11 cellular contexts compared by ENCODE assay signal in genomic region chr14:75070383-75070782, GRCh38. TPM values are rescaled to one million over a fixed set of nuclear protein-coding genes. Genes with fewer than 3 reads are reported as not detected.
DNase-seq lines count a peak whose midpoint lies in the region; ATAC-seq and TF ChIP-seq lines count a peak whose summit lies in the region.
"Had no signal": no experiment of that assay in that cellular context is flagged by ENCODE, and none has a peak within 500 bp of the region (broad histone marks: within the 10 kb centered on the region; RNA-seq: fewer than 3 reads in every experiment).

No MANE protein-coding gene starts in this region.

- no peaks in the 10 kb centered on the region for H3K27me3 Mint-ChIP-seq in naive thymus-derived CD8-positive, alpha-beta T cell
- H3K27me3 Mint-ChIP-seq: activated naive CD8-positive, alpha-beta T cell treated with anti-CD3 and anti-CD28 coated beads, Interleukin-2, amount 50 U/mL, for 24 hours had no signal

- 70 to 79% (median 74%) methylated on average over 9 of the region's 9 CpGs for WGBS in heart left ventricle, 4 donors
- WGBS in aorta, 2 donors: 62 to 67% methylated on average over 9 of the region's 9 CpGs

- DNase-seq in heart left ventricle (no peak), left ventricle myocardium superior (no peak), aorta (peak; percentile 54 to 80), GM19238 (ENCODE audit: insufficient read length, low spot score) (no peak), Ammon's horn (ENCODE audit: low spot score) (no peak)
- no peak for DNase-seq in naive thymus-derived CD8-positive, alpha-beta T cell
- DNase-seq: activated CD4-positive, alpha-beta T cell treated with anti-CD3 and anti-CD28 coated beads for 1 hour; activated naive CD8-positive, alpha-beta T cell treated with anti-CD3 and anti-CD28 coated beads, Interleukin-2, amount 50 U/mL, for 24 hours; AML-193 had no signal

- intact Hi-C loops in heart left ventricle (cut with DNase I): loop anchor here in 1 of 10 donors (5.0 kb wide), 1 partner anchor 63 kb away; no protein-coding TSS in a partner anchor
- intact Hi-C loops in left ventricle myocardium superior (cut with micrococcal nuclease): loop anchor here (10.0 kb wide), 1 partner anchor 126 kb away; no protein-coding TSS in a partner anchor
- intact Hi-C loops in aorta (cut with DNase I): no loop called here

- no peak for TF ChIP-seq CTCF in heart left ventricle (IDR thresholded peaks at IDR 0.05)

- POLR2A ChIA-PET in naive thymus-derived CD8-positive, alpha-beta T cell (lab: Charles Lee): no interaction called here

- no peaks in the 10 kb centered on the region for H3K27me3 ChIP-seq in heart left ventricle
- no peaks in the 10 kb centered on the region for H3K27me3 ChIP-seq in aorta (ENCODE audit: control insufficient read depth in 1 of 2, insufficient read depth in 2 of 2, low read length in 1 of 2)

- no peaks in the 10 kb centered on the region for H3K36me3 Mint-ChIP-seq in naive thymus-derived CD8-positive, alpha-beta T cell

- ATAC-seq in heart left ventricle: no peak
- no peak for ATAC-seq in left ventricle myocardium superior
- peak; percentile 48 for ATAC-seq in esophagus mucosa
- no peak for ATAC-seq in naive thymus-derived CD8-positive, alpha-beta T cell
- no peak for ATAC-seq in aorta (ENCODE audit: low FRiP score)
- no peak for ATAC-seq in HG02970 (IDR thresholded peaks at IDR 0.05; ENCODE audit: low FRiP score, unreplicated experiment)

- H3K36me3 ChIP-seq in heart left ventricle (no peaks in the 10 kb centered on the region), aorta (ENCODE audit: control insufficient read depth in 1 of 2, insufficient read depth in 2 of 2, low read length in 1 of 2) (no peaks in the 10 kb centered on the region)

- peaks cover 0 to 6% (median 3%) of the 10 kb centered on the region in 4 donors for H3K4me1 Mint-ChIP-seq in naive thymus-derived CD8-positive, alpha-beta T cell

- H3K27ac ChIP-seq in heart left ventricle (peak overlapping the region in 9 of 12 donors; percentile 83 to 97 (median 94)), aorta (ENCODE audit: low read depth in 1 of 2, low read length in 2 of 2) (peak overlapping the region in 1 of 2 donors; percentile 62)

- TF ChIP-seq POLR2A in heart left ventricle (IDR thresholded peaks at IDR 0.05): no peak

- peak overlapping the region in 7 of 12 donors; percentile 50 to 68 (median 61) for H3K4me3 ChIP-seq in heart left ventricle
- H3K4me3 ChIP-seq in aorta (ENCODE audit: low read length in 2 of 2): no peak overlapping the region

- H3K9me3 Mint-ChIP-seq in naive thymus-derived CD8-positive, alpha-beta T cell: no peaks in the 10 kb centered on the region
- H3K9me3 Mint-ChIP-seq: activated naive CD8-positive, alpha-beta T cell treated with anti-CD3 and anti-CD28 coated beads, Interleukin-2, amount 50 U/mL, for 24 hours had no signal

- peak overlapping the region in 1 of 10 donors; percentile 63 for H3K27ac Mint-ChIP-seq in naive thymus-derived CD8-positive, alpha-beta T cell
- H3K27ac Mint-ChIP-seq: activated naive CD8-positive, alpha-beta T cell treated with anti-CD3 and anti-CD28 coated beads, Interleukin-2, amount 50 U/mL, for 24 hours had no signal

- H3K4me1 ChIP-seq in heart left ventricle: peaks cover 0 to 56% (median 26%) of the 10 kb centered on the region in 12 donors
- H3K4me1 ChIP-seq in aorta (ENCODE audit: control insufficient read depth in 1 of 2, insufficient read depth in 2 of 2, low read length in 2 of 2): no peaks in the 10 kb centered on the region

- H3K9me3 ChIP-seq in heart left ventricle (no peaks in the 10 kb centered on the region), aorta (ENCODE audit: control insufficient read depth, low read length) (no peaks in the 10 kb centered on the region)

- H3K4me3 Mint-ChIP-seq in naive thymus-derived CD8-positive, alpha-beta T cell: peak overlapping the region in 7 of 10 donors; percentile 39 to 64 (median 54)
- H3K4me3 Mint-ChIP-seq: activated naive CD8-positive, alpha-beta T cell treated with anti-CD3 and anti-CD28 coated beads, Interleukin-2, amount 50 U/mL, for 24 hours had no signal

RNA-seq across cellular contexts. Expression of gene ZC2HC1C, which starts 0.9 kb away (rescaled TPM):
- total RNA-seq in heart left ventricle (1 to 10 TPM; 3.4 to 9.5 (median 8.4) TPM), left ventricle myocardium superior (14.0 TPM), esophagus mucosa (1.1 TPM), aorta (1 to 10 TPM; 1.8 to 2.0 TPM)
- polyA plus RNA-seq in heart left ventricle (10 to 100 TPM in 1 of 2 donors, 1 to 10 TPM in 1; 5.4 to 13.3 TPM), aorta (1 to 10 TPM; 3.1 to 8.0 TPM)
- under 1 TPM in 1 of 2 experiments, not detected in 1; 0.70 TPM for total RNA-seq in naive thymus-derived CD8-positive, alpha-beta T cell
- 1 to 10 TPM in 1 of 3 donors, under 1 TPM in 1, not detected in 1; 0.69 to 1.2 TPM for polyA plus RNA-seq in naive thymus-derived CD8-positive, alpha-beta T cell

RNA-seq across cellular contexts. Expression of gene ACYP1, which starts 6.6 kb away (rescaled TPM):
- 10 to 100 TPM in 5 of 9 donors, 1 to 10 TPM in 4; 6.7 to 15.9 (median 10.9) TPM for total RNA-seq in heart left ventricle
- 10 to 100 TPM; 13.6 to 20.0 TPM for polyA plus RNA-seq in heart left ventricle
- 11.7 TPM for total RNA-seq in left ventricle myocardium superior
- total RNA-seq in esophagus mucosa: 8.3 TPM
- 10 to 100 TPM; 24.5 to 25.1 TPM for total RNA-seq in naive thymus-derived CD8-positive, alpha-beta T cell
- polyA plus RNA-seq in naive thymus-derived CD8-positive, alpha-beta T cell: 10 to 100 TPM; 12.8 to 17.7 (median 13.2) TPM
- 10 to 100 TPM; 10.5 to 23.9 TPM for total RNA-seq in aorta
- 10 to 100 TPM; 11.3 to 21.6 TPM for polyA plus RNA-seq in aorta

RNA-seq across cellular contexts. Expression of gene MLH3, which starts 19.1 kb away (rescaled TPM):
- 10 to 100 TPM; 11.6 to 23.9 (median 15.3) TPM for total RNA-seq in heart left ventricle
- 10 to 100 TPM; 10.3 to 12.0 TPM for polyA plus RNA-seq in heart left ventricle
- 19.1 TPM for total RNA-seq in left ventricle myocardium superior
- 10.6 TPM for total RNA-seq in esophagus mucosa
- 10 to 100 TPM; 26.9 to 31.2 TPM for total RNA-seq in naive thymus-derived CD8-positive, alpha-beta T cell
- 10 to 100 TPM in 2 of 3 donors, 1 to 10 TPM in 1; 9.3 to 11.9 (median 10.8) TPM for polyA plus RNA-seq in naive thymus-derived CD8-positive, alpha-beta T cell
- total RNA-seq in aorta: 10 to 100 TPM; 26.7 to 43.6 TPM
- 10 to 100 TPM in 1 of 2 donors, 1 to 10 TPM in 1; 7.3 to 18.5 TPM for polyA plus RNA-seq in aorta

RNA-seq across cellular contexts. Expression of gene NEK9, which starts 56.5 kb away (rescaled TPM):
- 100 to 1,000 TPM in 4 of 9 donors, 10 to 100 TPM in 5; 69.0 to 114 (median 98.3) TPM for total RNA-seq in heart left ventricle
- polyA plus RNA-seq in heart left ventricle: 10 to 100 TPM; 40.1 to 41.3 TPM
- total RNA-seq in left ventricle myocardium superior: 119 TPM
- 31.2 TPM for total RNA-seq in esophagus mucosa
- 100 to 1,000 TPM; 134 to 137 TPM for total RNA-seq in naive thymus-derived CD8-positive, alpha-beta T cell
- polyA plus RNA-seq in naive thymus-derived CD8-positive, alpha-beta T cell: 10 to 100 TPM; 18.5 to 19.8 (median 19.0) TPM
- 100 to 1,000 TPM in 1 of 2 donors, 10 to 100 TPM in 1; 75.9 to 104 TPM for total RNA-seq in aorta
- 10 to 100 TPM; 19.5 to 47.7 TPM for polyA plus RNA-seq in aorta

Comparison
In these comparisons a context has a peak if more than half of its experiments do, and no peak if none do; other contexts are left out.
1. DNase-seq: peak in aorta (2 of 2); none in heart left ventricle (0 of 5), left ventricle myocardium superior (single experiment), naive thymus-derived CD8-positive, alpha-beta T cell (0 of 10), GM19238 (single experiment) and Ammon's horn (single experiment).
2. H3K4me3 ChIP-seq: peak in heart left ventricle (7 of 12); none in aorta (0 of 2).